ENCODE assay signal across 3 cellular contexts in the genomic region with DNA sequence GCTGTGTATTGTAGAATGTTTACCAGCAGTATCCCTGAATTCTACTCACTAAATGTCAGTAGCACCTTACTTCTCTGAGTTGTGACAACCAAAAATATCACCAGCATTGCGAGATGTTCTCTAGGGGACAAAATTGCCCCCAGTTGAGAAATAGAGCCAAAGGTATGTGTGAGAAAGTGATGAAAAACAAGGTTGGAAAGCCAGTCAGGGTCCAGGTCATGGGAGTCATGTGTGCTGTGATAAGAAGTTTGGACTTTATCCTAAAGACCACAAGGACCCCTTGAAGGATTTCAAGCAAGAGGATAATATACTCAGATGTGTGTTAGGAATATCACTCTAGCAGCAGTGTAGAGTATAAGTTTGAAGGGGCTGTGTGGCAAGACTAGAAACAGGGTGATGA. TPM values are rescaled to one million over a fixed set of nuclear protein-coding genes. Genes with fewer than 3 reads are reported as not detected.
"Had no signal": no experiment of that assay in that cellular context is flagged by ENCODE, and none has a peak within 500 bp of the region (broad histone marks: within the 10 kb centered on the region; RNA-seq: fewer than 3 reads in every experiment).

No MANE protein-coding gene starts in this region.

RNA-seq across cellular contexts. Expression of gene GPC3, which starts 30.9 kb away (rescaled TPM):
- total RNA-seq: activated B cell treated with CpG ODN at 0.5 μM for 24 hours; activated CD8-positive, alpha-beta memory T cell treated with anti-CD3 and anti-CD28 coated beads for 36 hours; activated CD8-positive, alpha-beta memory T cell treated with anti-CD3 and anti-CD28 coated beads, Interleukin-2, amount 10 ng/mL, durations not matched to agents 7 days and 5 days had no signal
